20 cellular contexts compared by ENCODE assay signal in genomic region chr2:76413436-76413835, GRCh38.
"Had no signal": no experiment of that assay in that cellular context is flagged by ENCODE, and none has a peak within 500 bp of the region (broad histone marks: within the 10 kb centered on the region; RNA-seq: fewer than 3 reads in every experiment).

No MANE protein-coding gene starts in this region.

- H3K9ac ChIP-seq: KMS-11 had no signal

- H3K4me1 Mint-ChIP-seq: IgD-negative memory B cell had no signal

- DNase-seq: Kasumi-1; MM.1S; NCI-H1092 treated with DMSO at 0.1 percent for 48 hours; NCI-H1436; NCI-H187; NCI-H2029; NCI-H2081 treated with DMSO at 0.1 percent for 48 hours; NCI-H2171; NCI-H345; NCI-H446 treated with DMSO at 0.1 percent for 48 hours; NCI-H510A treated with DMSO at 0.1 percent for 48 hours; NCI-H526; NK-92 treated with Interleukin-12 subunit alpha and Interleukin-12 subunit beta, amount 100 ng/mL, for 24 hours; SHP77; T-helper 1 cell had no signal

- H3K4me3 ChIP-seq: K562 had no signal

- H3K27ac ChIP-seq: HL-60, KMS-11, RWPE1 had no signal

- H3K4me3 Mint-ChIP-seq: IgD-negative memory B cell had no signal

- H3K4me2 ChIP-seq: KMS-11 had no signal

- H3K27me3 Mint-ChIP-seq: IgD-negative memory B cell had no signal

- H3K27ac Mint-ChIP-seq: IgD-negative memory B cell had no signal
